ENCODE assay signal across 10 cellular contexts in genomic region chr20:62363920-62364851, GRCh38. TPM values are rescaled to one million over a fixed set of nuclear protein-coding genes. Genes with fewer than 3 reads are reported as not detected.
DNase-seq lines count a peak whose midpoint lies in the region; ATAC-seq and TF ChIP-seq lines count a peak whose summit lies in the region.
"Had no signal": no experiment of that assay in that cellular context is flagged by ENCODE, and none has a peak within 500 bp of the region (broad histone marks: within the 10 kb centered on the region; RNA-seq: fewer than 3 reads in every experiment).

No MANE protein-coding gene starts in this region.

- H3K36me3 ChIP-seq in ES-I3 (ENCODE audit: insufficient read depth, low read length) (no peaks in the 10 kb centered on the region; the same call in 1 of the 2 replicates), right atrium auricular region (no peaks in the 10 kb centered on the region)

- peak overlapping the region; percentile 89 to 95 for H3K4me3 ChIP-seq in right atrium auricular region
- peak overlapping the region; percentile 86 for H3K4me3 ChIP-seq in retinal pigment epithelial cell (ENCODE audit: low read length)

- H3K27me3 ChIP-seq in right atrium auricular region, result no peaks in the 10 kb centered on the region

- TF ChIP-seq CTCF in right atrium auricular region (IDR thresholded peaks at IDR 0.05), result no peak
- no peak for TF ChIP-seq CTCF in retinal pigment epithelial cell (conservative IDR thresholded peaks at IDR 0.05; ENCODE audit: low read depth, low read length)

- intact Hi-C loops in head of caudate nucleus (cut with DNase I), result no loop called here

- ATAC-seq in HG03457 (IDR thresholded peaks at IDR 0.05; ENCODE audit: unreplicated experiment), result no peak
- no peak for ATAC-seq in stimulated activated naive CD8-positive, alpha-beta T cell treated with anti-CD3 and anti-CD28 coated beads, Interleukin-15, Interleukin-2, amounts not matched to agents 100 U/mL and 50 U/mL, for 24 hours

- H3K4me1 ChIP-seq in ES-I3 (ENCODE audit: insufficient read depth, low read length) (peaks cover 46% of the 10 kb centered on the region), right atrium auricular region (peaks cover 0 to 92% of the 10 kb centered on the region in 2 donors)

- H3K9me3 ChIP-seq in ES-I3 (ENCODE audit: control insufficient read depth, insufficient read depth, low read length) (no peaks in the 10 kb centered on the region), right atrium auricular region (no peaks in the 10 kb centered on the region)

- DNase-seq in astrocyte of the hippocampus (ENCODE audit: low read depth, low spot score), result peak; percentile 57
- no peak for DNase-seq in right atrium auricular region (ENCODE audit: low spot score)
- DNase-seq in retinal pigment epithelial cell (ENCODE audit: low read depth), result no peak
- no peak for DNase-seq in head of caudate nucleus
- DNase-seq in stimulated activated naive CD8-positive, alpha-beta T cell treated with anti-CD3 and anti-CD28 coated beads, Interleukin-15, Interleukin-2, amounts not matched to agents 100 U/mL and 50 U/mL, for 24 hours, result no peak
- no peak for DNase-seq in stimulated activated CD4-positive, alpha-beta T cell treated with anti-CD3 and anti-CD28 coated beads, Interleukin-1b, Interleukin-23, amount 100 ng/mL, for 48 hours
- DNase-seq: activated CD4-positive, alpha-beta T cell treated with anti-CD3 and anti-CD28 coated beads, Interleukin-2, amount 50 U/mL, for 4 hours; Kasumi-1 had no signal

- peak overlapping the region; percentile 95 to 98 for H3K27ac ChIP-seq in right atrium auricular region

- peak overlapping the region; percentile 15 for H3K9ac ChIP-seq in ES-I3 (ENCODE audit: low read depth, low read length)

RNA-seq across cellular contexts. Expression of gene LAMA5, which starts 2.9 kb away (rescaled TPM):
- 10 to 100 TPM; 61.1 to 69.4 TPM for total RNA-seq in right atrium auricular region

RNA-seq across cellular contexts. Expression of gene RPS21, which starts 22.7 kb away (rescaled TPM):
- 1,000 to 10,000 TPM; 1,510 to 1,937 TPM for total RNA-seq in right atrium auricular region

RNA-seq across cellular contexts. Expression of gene CABLES2, which starts 42.9 kb away (rescaled TPM):
- total RNA-seq in right atrium auricular region, result 10 to 100 TPM; 10.8 to 17.7 TPM
